Comparison of ENCODE assay signal across 8 cellular contexts in the genomic region with DNA sequence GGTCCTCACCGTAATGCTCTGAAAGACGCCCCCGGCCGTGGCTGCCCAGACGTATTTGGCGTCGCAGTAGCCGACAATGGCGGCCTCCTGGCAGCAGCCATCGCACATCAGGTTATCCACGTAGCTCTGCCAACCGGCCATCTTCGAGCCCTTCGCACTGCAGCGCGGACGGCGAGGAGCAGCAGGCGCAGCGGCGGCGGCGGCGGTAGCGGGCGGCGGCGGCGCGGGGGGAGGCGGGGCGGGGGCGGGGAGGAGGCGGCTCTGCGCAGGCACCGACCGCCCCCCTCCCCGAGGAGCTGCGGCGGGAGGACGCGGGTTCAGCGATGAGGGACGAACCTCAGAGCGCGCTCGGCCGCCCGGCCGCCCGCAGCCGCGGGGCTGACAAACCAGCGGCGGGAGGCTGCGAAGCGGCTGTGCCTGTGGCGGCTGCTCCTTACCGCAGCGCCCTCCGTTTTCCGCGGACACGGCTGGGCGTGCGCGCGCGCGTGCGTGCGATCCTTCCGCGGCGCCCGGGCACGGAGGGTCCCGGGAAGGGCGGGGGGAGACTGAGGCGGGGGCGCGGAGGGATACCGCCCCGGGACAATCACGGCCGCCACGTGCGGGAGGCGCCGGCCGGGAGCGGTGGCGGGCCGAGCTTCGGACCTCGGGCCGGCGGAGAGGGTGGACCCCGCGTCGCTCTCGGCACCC. TPM values are rescaled to one million over a fixed set of nuclear protein-coding genes. Genes with fewer than 3 reads are reported as not detected.
A peak's percentile ranks its signal among the peaks of the same experiment; 100 is the strongest.
DNase-seq lines count a peak whose midpoint lies in the region; ATAC-seq lines count a peak whose summit lies in the region.

A gene with protein sequence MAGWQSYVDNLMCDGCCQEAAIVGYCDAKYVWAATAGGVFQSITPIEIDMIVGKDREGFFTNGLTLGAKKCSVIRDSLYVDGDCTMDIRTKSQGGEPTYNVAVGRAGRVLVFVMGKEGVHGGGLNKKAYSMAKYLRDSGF (minus strand): TSS at position 180 of the 687 bp plus-strand sequence. CDS start 39 bp downstream, at position 141.

- DNase-seq in COLO668 (lab: John Stamatoyannopoulos, UW; ENCODE audit: unreplicated experiment) (peak; percentile 88), SHP77 (lab: John Stamatoyannopoulos, UW) (peak; percentile 84 to 91), globus pallidus (ENCODE audit: low spot score) (peak; percentile 68), occipital lobe (lab: John Stamatoyannopoulos, UW) (peak; percentile 67)
- DNase-seq in activated naive CD4-positive, alpha-beta T cell treated with anti-CD3 and anti-CD28 coated beads, Interleukin-2, amount 50 U/mL, for 72 hours (ENCODE audit: low spot score in 2 of 2), result peak in 1 of 2 donors; percentile 59

- peak; percentile 44 for ATAC-seq in GM21390 (IDR thresholded peaks at IDR 0.05; ENCODE audit: unreplicated experiment)
- ATAC-seq in activated naive CD4-positive, alpha-beta T cell treated with anti-CD3 and anti-CD28 coated beads, Interleukin-2, amount 50 U/mL, for 72 hours, result peak; percentile 57 to 68

- no peaks in the 10 kb centered on the region for H3K9me3 ChIP-seq in HUES6 (ENCODE audit: control insufficient read depth, insufficient read depth, low read depth, low read length)

- peaks cover 24% of the 10 kb centered on the region for H3K36me3 ChIP-seq in HUES6 (ENCODE audit: control insufficient read depth, insufficient read depth, low read length)

- H3K27me3 ChIP-seq in HUES6 (ENCODE audit: control insufficient read depth, insufficient read depth, low read length), result no peaks in the 10 kb centered on the region

- peaks cover 5 to 6% of the 10 kb centered on the region in 2 donors for H3K36me3 Mint-ChIP-seq in activated naive CD4-positive, alpha-beta T cell treated with anti-CD3 and anti-CD28 coated beads, Interleukin-2, amount 50 U/mL, for 72 hours

- H3K4me3 ChIP-seq in HUES6 (ENCODE audit: low read depth, low read length), result peak within 1 kb of the TSS; percentile 87

- H3K27ac Mint-ChIP-seq in activated naive CD4-positive, alpha-beta T cell treated with anti-CD3 and anti-CD28 coated beads, Interleukin-2, amount 50 U/mL, for 72 hours, result peak within 1 kb of the TSS; percentile 51 to 57

- H3K9ac ChIP-seq in HUES6 (ENCODE audit: low read length), result peak within 1 kb of the TSS; percentile 93

- H3K4me1 ChIP-seq in HUES6 (ENCODE audit: control insufficient read depth, insufficient read depth, low read length), result peaks cover 30% of the 10 kb centered on the region

- no peaks in the 10 kb centered on the region for H3K9me3 Mint-ChIP-seq in activated naive CD4-positive, alpha-beta T cell treated with anti-CD3 and anti-CD28 coated beads, Interleukin-2, amount 50 U/mL, for 72 hours

- peak within 1 kb of the TSS; percentile 93 for H3K27ac ChIP-seq in HUES6 (ENCODE audit: low read depth, low read length)
- peak within 1 kb of the TSS; percentile 80 for H3K27ac ChIP-seq in temporal lobe (ENCODE audit: low read depth, low read length)

RNA-seq across cellular contexts. Expression of the gene that starts here (rescaled TPM):
- total RNA-seq in activated naive CD4-positive, alpha-beta T cell treated with anti-CD3 and anti-CD28 coated beads, Interleukin-2, amount 50 U/mL, for 72 hours, result 1 to 10 TPM; 2.4 to 3.0 TPM
- 459 TPM for total RNA-seq in occipital lobe
- total RNA-seq in temporal lobe, result 350 TPM

Comparison
In these comparisons a context has a peak if more than half of its experiments do, and no peak if none do; other contexts are left out.
1. RNA of the gene that starts here (total RNA-seq): 459 TPM in occipital lobe (single experiment) and 350 TPM in temporal lobe (single experiment); 2.4 to 3.0 TPM in activated naive CD4-positive, alpha-beta T cell treated with anti-CD3 and anti-CD28 coated beads, Interleukin-2, amount 50 U/mL, for 72 hours; every median in the first group is over 10 times any median in the second.